ENCODE assay signal across 8 cellular contexts in genomic region chr12:24991209-24992049, GRCh38. TPM values are rescaled to one million over a fixed set of nuclear protein-coding genes. Genes with fewer than 3 reads are reported as not detected.
DNase-seq lines count a peak whose midpoint lies in the region; ATAC-seq, FAIRE-seq and TF ChIP-seq lines count a peak whose summit lies in the region.

No MANE protein-coding gene starts in this region.

- no peak overlapping the region for H3K4me3 ChIP-seq in BJ (ENCODE audit: low read depth, low read length)

- H3K27me3 ChIP-seq in BJ (ENCODE audit: control insufficient read depth, insufficient read depth, low read length), result peaks cover 1% of the 10 kb centered on the region; the same call in 1 of the 2 replicates

- CTCF ChIA-PET in BJ (lab: Yijun Ruan, JAX), result interaction anchor here (0.6 to 4.1 kb wide), 16 partner anchors 9 to 566 kb away, joined by 3 to 20 read pairs (median 4); no protein-coding TSS in a partner anchor

- in situ Hi-C loops in T47D (cut with HindIII; ENCODE audit: low pct_unique_long_range_greater_than_20kb, low sequenced_read_pairs), result no loop called here

- peak; percentile 99 for FAIRE-seq in islet of Langerhans (lab: Jason Lieb, UNC)

- peak; percentile 49 for ATAC-seq in GM18520 (IDR thresholded peaks at IDR 0.05; ENCODE audit: unreplicated experiment)

- DNase-seq in BJ (ENCODE audit: low read depth) (no peak), HS-27A (ENCODE audit: low read depth) (peak; percentile 55), NCI-H82 treated with DMSO at 0.1 percent for 48 hours (lab: John Stamatoyannopoulos, UW; ENCODE audit: unreplicated experiment) (peak; percentile 60), T47D (ENCODE audit: low read depth in 1 of 2, low spot score in 1 of 2) (peak; percentile 45 to 77), stromal cell of bone marrow (ENCODE audit: low read depth) (peak; percentile 39)
- DNase-seq in activated effector memory CD4-positive, alpha-beta T cell treated with Interleukin-2 at 50 U/mL for 16 hours, result no peak

- POLR2A ChIA-PET in BJ (lab: Charles Lee), result interaction anchor here (0.6 kb wide), 1 partner anchor 173 kb away, joined by 3 read pairs; no protein-coding TSS in a partner anchor

- peak; percentile 46 for TF ChIP-seq CTCF in BJ (IDR thresholded peaks at IDR 0.05; ENCODE audit: insufficient read depth, low read depth, low read length)

- H3K36me3 ChIP-seq in BJ (ENCODE audit: control insufficient read depth, insufficient read depth, low read length), result no peaks in the 10 kb centered on the region

RNA-seq across cellular contexts. Expression of gene BCAT1, which starts 42.5 kb away (rescaled TPM):
- 13.2 and 23.8 TPM in 2 replicates for polyA plus RNA-seq in BJ (2011; rRNA removed)
- 35.7 and 66.4 TPM in 2 replicates for polyA minus RNA-seq in BJ (2011; rRNA and poly(A)+ RNA removed)

Comparison
In these comparisons a context has a peak if more than half of its experiments do, and no peak if none do; other contexts are left out.
1. DNase-seq: peak in HS-27A (single experiment), NCI-H82 treated with DMSO at 0.1 percent for 48 hours (single experiment), T47D (2 of 2) and stromal cell of bone marrow (single experiment); none in BJ (single experiment) and activated effector memory CD4-positive, alpha-beta T cell treated with Interleukin-2 at 50 U/mL for 16 hours (single experiment).